ENCODE assay signal across 1 cellular context in genomic region chr1:56496158-56496557, GRCh38.
TF ChIP-seq lines count a peak whose summit lies in the region.

No MANE protein-coding gene starts in this region.

TF ChIP-seq in HepG2, 621 proteins besides CTCF, POLR2A, EP300 and RAD21 (continued from another document and continues in another):
- TF ChIP-seq, protein P1, sequence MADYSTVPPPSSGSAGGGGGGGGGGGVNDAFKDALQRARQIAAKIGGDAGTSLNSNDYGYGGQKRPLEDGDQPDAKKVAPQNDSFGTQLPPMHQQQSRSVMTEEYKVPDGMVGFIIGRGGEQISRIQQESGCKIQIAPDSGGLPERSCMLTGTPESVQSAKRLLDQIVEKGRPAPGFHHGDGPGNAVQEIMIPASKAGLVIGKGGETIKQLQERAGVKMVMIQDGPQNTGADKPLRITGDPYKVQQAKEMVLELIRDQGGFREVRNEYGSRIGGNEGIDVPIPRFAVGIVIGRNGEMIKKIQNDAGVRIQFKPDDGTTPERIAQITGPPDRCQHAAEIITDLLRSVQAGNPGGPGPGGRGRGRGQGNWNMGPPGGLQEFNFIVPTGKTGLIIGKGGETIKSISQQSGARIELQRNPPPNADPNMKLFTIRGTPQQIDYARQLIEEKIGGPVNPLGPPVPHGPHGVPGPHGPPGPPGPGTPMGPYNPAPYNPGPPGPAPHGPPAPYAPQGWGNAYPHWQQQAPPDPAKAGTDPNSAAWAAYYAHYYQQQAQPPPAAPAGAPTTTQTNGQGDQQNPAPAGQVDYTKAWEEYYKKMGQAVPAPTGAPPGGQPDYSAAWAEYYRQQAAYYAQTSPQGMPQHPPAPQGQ (CRISPR knock-in tag; IDR thresholded peaks at IDR 0.05; ENCODE audit: borderline replicate concordance), result no peak
- TF ChIP-seq ZMAT5 (CRISPR knock-in tag; IDR thresholded peaks at IDR 0.05; ENCODE audit: borderline replicate concordance, low read depth) (no peak), ZBTB1 (CRISPR knock-in tag; IDR thresholded peaks at IDR 0.05; ENCODE audit: borderline replicate concordance) (no peak), CENPBD1 (CRISPR knock-in tag; IDR thresholded peaks at IDR 0.05; ENCODE audit: borderline replicate concordance, low read depth) (no peak), ZNF317 (CRISPR knock-in tag; IDR thresholded peaks at IDR 0.05) (peak; percentile 15; the same call in 1 of the 2 replicates), ZNF766 (CRISPR knock-in tag; IDR thresholded peaks at IDR 0.05; ENCODE audit: borderline replicate concordance) (no peak), ZNF501 (CRISPR knock-in tag; IDR thresholded peaks at IDR 0.05) (no peak), EHMT2 (IDR thresholded peaks at IDR 0.05; ENCODE audit: borderline replicate concordance, low read depth, low read length) (no peak), CC2D1A (CRISPR knock-in tag; IDR thresholded peaks at IDR 0.05) (no peak), ONECUT2 (CRISPR knock-in tag; IDR thresholded peaks at IDR 0.05) (no peak), MAZ (IDR thresholded peaks at IDR 0.05; ENCODE audit: borderline replicate concordance, low read depth, low read length) (no peak), MAZ (CRISPR knock-in tag; IDR thresholded peaks at IDR 0.05; ENCODE audit: low read depth) (no peak), HNF4G (IDR thresholded peaks at IDR 0.05; ENCODE audit: borderline replicate concordance, low read depth, low read length) (peak; percentile 40; the same call in 1 of the 2 replicates), HNF4G (CRISPR knock-in tag; IDR thresholded peaks at IDR 0.05; ENCODE audit: borderline replicate concordance, low read depth) (no peak), NR3C1 (CRISPR knock-in tag; IDR thresholded peaks at IDR 0.05) (no peak), TBX2 (CRISPR knock-in tag; IDR thresholded peaks at IDR 0.05; ENCODE audit: borderline replicate concordance) (no peak; the same call in 1 of the 2 replicates), ZNF414 (CRISPR knock-in tag; IDR thresholded peaks at IDR 0.05) (no peak), PLRG1 (conservative IDR thresholded peaks at IDR 0.05) (no peak), LCORL (IDR thresholded peaks at IDR 0.05) (no peak), LCORL (CRISPR knock-in tag; IDR thresholded peaks at IDR 0.05) (peak; percentile 62; the same call in 1 of the 2 replicates), ZNF549 (CRISPR knock-in tag; IDR thresholded peaks at IDR 0.05) (no peak), SOX13 (IDR thresholded peaks at IDR 0.05) (no peak; the same call in 1 of the 2 replicates), SOX13 (CRISPR knock-in tag; conservative IDR thresholded peaks at IDR 0.05 in 1 of 2, IDR thresholded peaks at IDR 0.05 in 1 of 2) (peak in 1 of 2 experiments; percentile 56; a peak in 1 of 4 replicates), ZNF160 (CRISPR knock-in tag; IDR thresholded peaks at IDR 0.05) (no peak), SSRP1 (CRISPR knock-in tag; IDR thresholded peaks at IDR 0.05) (no peak), PRMT3 (CRISPR knock-in tag; IDR thresholded peaks at IDR 0.05; ENCODE audit: borderline replicate concordance, low read depth) (no peak), MZF1 (CRISPR knock-in tag; IDR thresholded peaks at IDR 0.05; ENCODE audit: borderline replicate concordance) (no peak), TCF12 (IDR thresholded peaks at IDR 0.05) (no peak), TCF12 (CRISPR knock-in tag; IDR thresholded peaks at IDR 0.05) (no peak), SP4 (CRISPR knock-in tag; IDR thresholded peaks at IDR 0.05) (no peak), ZNF790 (CRISPR knock-in tag; IDR thresholded peaks at IDR 0.05; ENCODE audit: borderline replicate concordance) (no peak), ZNF468 (CRISPR knock-in tag; IDR thresholded peaks at IDR 0.05) (no peak), UBTF (CRISPR knock-in tag; IDR thresholded peaks at IDR 0.05) (no peak), ZNF800 (CRISPR knock-in tag; IDR thresholded peaks at IDR 0.05) (no peak), ASH2L (IDR thresholded peaks at IDR 0.05; ENCODE audit: insufficient read length, low read depth, low read length) (peak; percentile 42), STAT5B (CRISPR knock-in tag; IDR thresholded peaks at IDR 0.05) (no peak), ZXDC (CRISPR knock-in tag; IDR thresholded peaks at IDR 0.05) (no peak), KLF12 (CRISPR knock-in tag; IDR thresholded peaks at IDR 0.05; ENCODE audit: borderline replicate concordance) (no peak), ZNF510 (CRISPR knock-in tag; IDR thresholded peaks at IDR 0.05; ENCODE audit: low read depth) (no peak), ZNF775 (CRISPR knock-in tag; IDR thresholded peaks at IDR 0.05; ENCODE audit: borderline replicate concordance) (no peak), ZBTB3 (CRISPR knock-in tag; IDR thresholded peaks at IDR 0.05; ENCODE audit: borderline replicate concordance, low read depth) (no peak), HMG20B (CRISPR knock-in tag; conservative IDR thresholded peaks at IDR 0.05) (0 out of 2 replicates have a peak, but pooled peaks have one; percentile 26), SALL1 (CRISPR knock-in tag; IDR thresholded peaks at IDR 0.05) (peak; percentile 22; the same call in 1 of the 2 replicates), ETS1 (CRISPR knock-in tag; IDR thresholded peaks at IDR 0.05) (no peak)
- TF ChIP-seq, protein P2, sequence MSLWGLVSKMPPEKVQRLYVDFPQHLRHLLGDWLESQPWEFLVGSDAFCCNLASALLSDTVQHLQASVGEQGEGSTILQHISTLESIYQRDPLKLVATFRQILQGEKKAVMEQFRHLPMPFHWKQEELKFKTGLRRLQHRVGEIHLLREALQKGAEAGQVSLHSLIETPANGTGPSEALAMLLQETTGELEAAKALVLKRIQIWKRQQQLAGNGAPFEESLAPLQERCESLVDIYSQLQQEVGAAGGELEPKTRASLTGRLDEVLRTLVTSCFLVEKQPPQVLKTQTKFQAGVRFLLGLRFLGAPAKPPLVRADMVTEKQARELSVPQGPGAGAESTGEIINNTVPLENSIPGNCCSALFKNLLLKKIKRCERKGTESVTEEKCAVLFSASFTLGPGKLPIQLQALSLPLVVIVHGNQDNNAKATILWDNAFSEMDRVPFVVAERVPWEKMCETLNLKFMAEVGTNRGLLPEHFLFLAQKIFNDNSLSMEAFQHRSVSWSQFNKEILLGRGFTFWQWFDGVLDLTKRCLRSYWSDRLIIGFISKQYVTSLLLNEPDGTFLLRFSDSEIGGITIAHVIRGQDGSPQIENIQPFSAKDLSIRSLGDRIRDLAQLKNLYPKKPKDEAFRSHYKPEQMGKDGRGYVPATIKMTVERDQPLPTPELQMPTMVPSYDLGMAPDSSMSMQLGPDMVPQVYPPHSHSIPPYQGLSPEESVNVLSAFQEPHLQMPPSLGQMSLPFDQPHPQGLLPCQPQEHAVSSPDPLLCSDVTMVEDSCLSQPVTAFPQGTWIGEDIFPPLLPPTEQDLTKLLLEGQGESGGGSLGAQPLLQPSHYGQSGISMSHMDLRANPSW (CRISPR knock-in tag; IDR thresholded peaks at IDR 0.05; ENCODE audit: borderline replicate concordance), result peak; percentile 51; the same call in 1 of the 2 replicates
- TF ChIP-seq, protein P3, sequence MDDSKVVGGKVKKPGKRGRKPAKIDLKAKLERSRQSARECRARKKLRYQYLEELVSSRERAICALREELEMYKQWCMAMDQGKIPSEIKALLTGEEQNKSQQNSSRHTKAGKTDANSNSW (CRISPR knock-in tag; IDR thresholded peaks at IDR 0.05; ENCODE audit: borderline replicate concordance), result no peak
- TF ChIP-seq, protein P4, sequence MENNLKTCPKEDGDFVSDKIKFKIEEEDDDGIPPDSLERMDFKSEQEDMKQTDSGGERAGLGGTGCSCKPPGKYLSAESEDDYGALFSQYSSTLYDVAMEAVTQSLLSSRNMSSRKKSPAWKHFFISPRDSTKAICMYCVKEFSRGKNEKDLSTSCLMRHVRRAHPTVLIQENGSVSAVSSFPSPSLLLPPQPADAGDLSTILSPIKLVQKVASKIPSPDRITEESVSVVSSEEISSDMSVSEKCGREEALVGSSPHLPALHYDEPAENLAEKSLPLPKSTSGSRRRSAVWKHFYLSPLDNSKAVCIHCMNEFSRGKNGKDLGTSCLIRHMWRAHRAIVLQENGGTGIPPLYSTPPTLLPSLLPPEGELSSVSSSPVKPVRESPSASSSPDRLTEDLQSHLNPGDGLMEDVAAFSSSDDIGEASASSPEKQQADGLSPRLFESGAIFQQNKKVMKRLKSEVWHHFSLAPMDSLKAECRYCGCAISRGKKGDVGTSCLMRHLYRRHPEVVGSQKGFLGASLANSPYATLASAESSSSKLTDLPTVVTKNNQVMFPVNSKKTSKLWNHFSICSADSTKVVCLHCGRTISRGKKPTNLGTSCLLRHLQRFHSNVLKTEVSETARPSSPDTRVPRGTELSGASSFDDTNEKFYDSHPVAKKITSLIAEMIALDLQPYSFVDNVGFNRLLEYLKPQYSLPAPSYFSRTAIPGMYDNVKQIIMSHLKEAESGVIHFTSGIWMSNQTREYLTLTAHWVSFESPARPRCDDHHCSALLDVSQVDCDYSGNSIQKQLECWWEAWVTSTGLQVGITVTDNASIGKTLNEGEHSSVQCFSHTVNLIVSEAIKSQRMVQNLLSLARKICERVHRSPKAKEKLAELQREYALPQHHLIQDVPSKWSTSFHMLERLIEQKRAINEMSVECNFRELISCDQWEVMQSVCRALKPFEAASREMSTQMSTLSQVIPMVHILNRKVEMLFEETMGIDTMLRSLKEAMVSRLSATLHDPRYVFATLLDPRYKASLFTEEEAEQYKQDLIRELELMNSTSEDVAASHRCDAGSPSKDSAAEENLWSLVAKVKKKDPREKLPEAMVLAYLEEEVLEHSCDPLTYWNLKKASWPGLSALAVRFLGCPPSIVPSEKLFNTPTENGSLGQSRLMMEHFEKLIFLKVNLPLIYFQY (CRISPR knock-in tag; IDR thresholded peaks at IDR 0.05; ENCODE audit: borderline replicate concordance), result no peak
